In genomic region chr11:105003151-105003550, GRCh38 we compare ENCODE assay signal across 31 cellular contexts. TPM values are rescaled to one million over a fixed set of nuclear protein-coding genes. Genes with fewer than 3 reads are reported as not detected.
"Had no signal": no experiment of that assay in that cellular context is flagged by ENCODE, and none has a peak within 500 bp of the region (broad histone marks: within the 10 kb centered on the region; RNA-seq: fewer than 3 reads in every experiment).

No MANE protein-coding gene starts in this region.

- H3K4me3 ChIP-seq: neural progenitor cell, ovary, psoas muscle, skin epidermis, smooth muscle cell, spleen, suprapubic skin, testis, tibial artery, transverse colon, upper lobe of right lung, uterus had no signal

- H3K36me3 ChIP-seq: neural progenitor cell, ovary, spleen, suprapubic skin, tibial artery, transverse colon, upper lobe of right lung, uterus had no signal

- H3K9me3 ChIP-seq: ovary, psoas muscle, spleen, suprapubic skin, testis, tibial artery, transverse colon, upper lobe of right lung, uterus had no signal

- DNase-seq: naive thymus-derived CD8-positive, alpha-beta T cell; occipital lobe; ovary; posterior cingulate gyrus; psoas muscle; right cardiac atrium; spleen; stimulated activated CD4-positive, alpha-beta T cell treated with anti-CD3 and anti-CD28 coated beads, Interleukin-12 subunit alpha, Interleukin-12 subunit beta, amount 100 ng/mL, for 4 hours; stimulated activated CD4-positive, alpha-beta T cell treated with anti-CD3 and anti-CD28 coated beads, Interleukin-1b, Interleukin-23, amount 100 ng/mL, for 48 hours; stimulated activated CD4-positive, alpha-beta T cell treated with anti-CD3 and anti-CD28 coated beads, Interleukin-4, amount 100 ng/mL, for 1 hour; stimulated activated CD4-positive, alpha-beta T cell treated with anti-CD3 and anti-CD28 coated beads, Interleukin-4, amount 100 ng/mL, for 4 hours; stimulated activated CD8-positive, alpha-beta memory T cell treated with anti-CD3 and anti-CD28 coated beads, Interleukin-4, amount 100 ng/mL, for 48 hours; stimulated activated naive CD4-positive, alpha-beta T cell; stimulated activated naive CD8-positive, alpha-beta T cell treated with anti-CD3 and anti-CD28 coated beads, Interleukin-15, amount 100 ng/mL, for 72 hours; stimulated activated naive CD8-positive, alpha-beta T cell treated with anti-CD3 and anti-CD28 coated beads, Interleukin-15, Interleukin-2, amounts not matched to agents 100 U/mL and 50 U/mL, for 24 hours; substantia nigra; testis; tibial artery; transverse colon; upper lobe of right lung; uterus had no signal

- H3K79me2 ChIP-seq: parathyroid adenoma had no signal

- H3K27me3 ChIP-seq: neural progenitor cell, ovary, spleen, suprapubic skin, testis, tibial artery, transverse colon, upper lobe of right lung, uterus had no signal

- H3K9ac ChIP-seq: neural progenitor cell, parathyroid adenoma had no signal

- H2AFZ ChIP-seq: neural progenitor cell, parathyroid adenoma had no signal

- H3K4me1 ChIP-seq: neural progenitor cell, parathyroid adenoma, psoas muscle, testis, tibial artery, transverse colon, upper lobe of right lung, uterus had no signal

- ATAC-seq: naive thymus-derived CD8-positive, alpha-beta T cell; psoas muscle; right cardiac atrium; sciatic nerve; stimulated activated memory B cell treated with anti-CD40 and anti-IgM and Interleukin-4, amounts not matched to agents 10 μg/mL and 1 μg/mL and 100 μg/mL, for 72 hours; stimulated activated naive CD8-positive, alpha-beta T cell treated with anti-CD3 and anti-CD28 coated beads, Interleukin-15, amount 100 ng/mL, for 72 hours; stimulated activated naive CD8-positive, alpha-beta T cell treated with anti-CD3 and anti-CD28 coated beads, Interleukin-15, Interleukin-2, amounts not matched to agents 100 U/mL and 50 U/mL, for 24 hours; upper lobe of right lung had no signal

- H3K4me2 ChIP-seq: neural progenitor cell, smooth muscle cell had no signal

- H3K27ac ChIP-seq: neural progenitor cell, ovary, parathyroid adenoma, psoas muscle, skin epidermis, spleen, suprapubic skin, testis, tibial artery, transverse colon, upper lobe of right lung, uterus had no signal

RNA-seq across cellular contexts. Expression of gene CASP5, which starts 19.8 kb away (rescaled TPM):
- total RNA-seq: naive thymus-derived CD8-positive, alpha-beta T cell; progenitor cell of endocrine pancreas; psoas muscle; renal cortical epithelial cell; smooth muscle cell; suprapubic skin; testis; uterus had no signal
- polyA plus RNA-seq: naive thymus-derived CD8-positive, alpha-beta T cell; neural cell; right cardiac atrium; smooth muscle cell had no signal

RNA-seq across cellular contexts. Expression of gene CASP1, which starts 31.8 kb away (rescaled TPM):
- total RNA-seq: progenitor cell of endocrine pancreas had no signal
- polyA plus RNA-seq: neural cell, smooth muscle cell had no signal

RNA-seq across cellular contexts. Expression of gene CASP4, which starts 34.8 kb away (rescaled TPM):
- total RNA-seq: progenitor cell of endocrine pancreas had no signal
- polyA plus RNA-seq: neural cell had no signal

RNA-seq across cellular contexts. Expression of gene CARD16, which starts 42.0 kb away (rescaled TPM):
- total RNA-seq: occipital lobe, progenitor cell of endocrine pancreas had no signal
- polyA plus RNA-seq: neural cell had no signal
